In the genomic region with DNA sequence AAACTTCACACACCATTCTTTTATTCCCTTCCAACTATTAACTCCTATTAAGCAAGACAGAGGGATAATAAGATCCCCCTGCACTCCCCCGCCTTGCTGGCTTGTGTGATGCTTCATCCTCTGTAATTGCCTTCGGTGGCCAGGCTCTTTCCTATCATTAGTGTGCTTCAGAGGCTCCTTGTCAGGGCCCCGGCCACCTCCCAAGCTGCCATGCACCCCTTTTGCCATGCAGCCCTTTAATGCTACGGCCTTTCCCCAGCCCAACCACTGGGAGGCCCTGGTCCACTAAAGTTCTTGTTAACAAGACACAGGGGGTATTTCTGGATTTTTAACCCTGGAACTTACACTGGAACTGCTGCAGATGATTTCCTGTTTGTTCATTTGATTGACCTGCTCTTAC, we compare ENCODE assay signal across 14 cellular contexts.
DNase-seq lines count a peak whose midpoint lies in the region; ATAC-seq, FAIRE-seq and TF ChIP-seq lines count a peak whose summit lies in the region.
"Had no signal": no experiment of that assay in that cellular context is flagged by ENCODE, and none has a peak within 500 bp of the region (broad histone marks: within the 10 kb centered on the region; RNA-seq: fewer than 3 reads in every experiment).

No MANE protein-coding gene starts in this region.

- H3K9me2 ChIP-seq in SK-N-SH, result no peaks in the 10 kb centered on the region

- intact Hi-C loops in activated naive CD4-positive, alpha-beta T cell treated with anti-CD3 and anti-CD28 coated beads for 36 hours (cut with micrococcal nuclease), result no loop called here
- intact Hi-C loops in tibial artery (cut with DNase I; ENCODE audit: low total_unique reads), result no loop called here

- H3K4me1 Mint-ChIP-seq in activated naive CD4-positive, alpha-beta T cell treated with anti-CD3 and anti-CD28 coated beads, Interleukin-2, amount 50 U/mL, for 24 hours, result peaks cover under 1% of the 10 kb centered on the region
- H3K4me1 Mint-ChIP-seq in activated naive CD4-positive, alpha-beta T cell treated with anti-CD3 and anti-CD28 coated beads for 36 hours (ENCODE audit: low read depth), result peaks cover 6% of the 10 kb centered on the region

- peak overlapping the region; percentile 39 for H3K4me2 ChIP-seq in SK-N-SH

- CTCF ChIA-PET in activated naive CD4-positive, alpha-beta T cell treated with anti-CD3 and anti-CD28 coated beads for 36 hours (lab: Charles Lee), result no interaction called here
- CTCF ChIA-PET in SK-N-SH (lab: Yijun Ruan, JAX), result interaction anchor here (0.7 to 1.6 kb wide), 3 partner anchors 10 to 1104 kb away, joined by 3 read pairs; no protein-coding TSS in a partner anchor

- H3K36me3 ChIP-seq in SK-N-SH (replicated peaks in 1 of 2; ENCODE audit: control insufficient read depth in 1 of 2, insufficient read depth in 2 of 2, low read length in 1 of 2) (peaks cover 0 to under 1% of the 10 kb centered on the region in 2 experiments), thoracic aorta (no peaks in the 10 kb centered on the region), tibial artery (no peaks in the 10 kb centered on the region)
- H3K36me3 ChIP-seq: SJSA1, upper lobe of left lung had no signal

- peaks cover 12% of the 10 kb centered on the region for H4K20me1 ChIP-seq in SK-N-SH (ENCODE audit: insufficient read depth)

- peaks cover 3% of the 10 kb centered on the region; the same call in 1 of the 2 replicates for H3K79me2 ChIP-seq in SK-N-SH (ENCODE audit: insufficient read depth)

- H3K4me3 ChIP-seq in SK-N-SH (ENCODE audit: low read depth in 2 of 2, low read length in 1 of 2), result no peak overlapping the region
- no peak overlapping the region for H3K4me3 ChIP-seq in thoracic aorta
- H3K4me3 ChIP-seq in tibial artery, result no peak overlapping the region
- H3K4me3 ChIP-seq: SJSA1, upper lobe of left lung had no signal

- no peaks in the 10 kb centered on the region for H3K9me3 Mint-ChIP-seq in activated naive CD4-positive, alpha-beta T cell treated with anti-CD3 and anti-CD28 coated beads, Interleukin-2, amount 50 U/mL, for 24 hours
- H3K9me3 Mint-ChIP-seq in activated naive CD4-positive, alpha-beta T cell treated with anti-CD3 and anti-CD28 coated beads for 36 hours, result no peaks in the 10 kb centered on the region
- H3K9me3 Mint-ChIP-seq: activated naive CD8-positive, alpha-beta T cell treated with anti-CD3 and anti-CD28 coated beads, Interleukin-2, amount 10 ng/mL, durations not matched to agents 7 days and 5 days; dendritic cell treated with granulocyte-macrophage colony-stimulating factor and Interleukin-4, amounts not matched to agents 40 ng/mL and 50 ng/mL, for 4 days had no signal

- TF ChIP-seq CTCF in SK-N-SH (IDR thresholded peaks at IDR 0.05) (peak; percentile 48), thoracic aorta (IDR thresholded peaks at IDR 0.05) (peak; percentile 9), tibial artery (IDR thresholded peaks at IDR 0.05) (no peak)

- no peaks in the 10 kb centered on the region for H3K36me3 Mint-ChIP-seq in activated naive CD4-positive, alpha-beta T cell treated with anti-CD3 and anti-CD28 coated beads, Interleukin-2, amount 50 U/mL, for 24 hours
- no peaks in the 10 kb centered on the region for H3K36me3 Mint-ChIP-seq in activated naive CD4-positive, alpha-beta T cell treated with anti-CD3 and anti-CD28 coated beads for 36 hours (ENCODE audit: low read depth)
- H3K36me3 Mint-ChIP-seq: activated naive CD8-positive, alpha-beta T cell treated with anti-CD3 and anti-CD28 coated beads, Interleukin-2, amount 10 ng/mL, durations not matched to agents 7 days and 5 days had no signal

- no peak overlapping the region for H2AFZ ChIP-seq in SK-N-SH (ENCODE audit: low read depth)

- peak overlapping the region; percentile 10; the same call in 1 of the 2 replicates for H3K9ac ChIP-seq in SK-N-SH

- POLR2A ChIA-PET in SK-N-SH (lab: Yijun Ruan, JAX), result no interaction called here

- peak overlapping the region; percentile 43 for H3K27ac Mint-ChIP-seq in activated naive CD4-positive, alpha-beta T cell treated with anti-CD3 and anti-CD28 coated beads, Interleukin-2, amount 50 U/mL, for 24 hours
- no peak overlapping the region for H3K27ac Mint-ChIP-seq in activated naive CD4-positive, alpha-beta T cell treated with anti-CD3 and anti-CD28 coated beads for 36 hours
- H3K27ac Mint-ChIP-seq: activated naive CD8-positive, alpha-beta T cell treated with anti-CD3 and anti-CD28 coated beads, Interleukin-2, amount 10 ng/mL, durations not matched to agents 7 days and 5 days; dendritic cell treated with granulocyte-macrophage colony-stimulating factor and Interleukin-4, amounts not matched to agents 40 ng/mL and 50 ng/mL, for 4 days had no signal

- no peaks in the 10 kb centered on the region for H3K27me3 ChIP-seq in SK-N-SH (ENCODE audit: insufficient read depth)
- H3K27me3 ChIP-seq in thoracic aorta (replicated peaks; ENCODE audit: insufficient read depth), result no peaks in the 10 kb centered on the region
- no peaks in the 10 kb centered on the region for H3K27me3 ChIP-seq in tibial artery
- H3K27me3 ChIP-seq: SJSA1, upper lobe of left lung had no signal

- no peak for FAIRE-seq in urothelium cell line (lab: Jason Lieb, UNC)

- 60% methylated on average over 4 of the region's 4 CpGs for WGBS in SK-N-SH (ENCODE audit: low lambda C conversion rate)

- no peak for ATAC-seq in thoracic aorta (ENCODE audit: insufficient number of reproducible peaks, low FRiP score, low read depth)
- no peak for ATAC-seq in GM21576 (IDR thresholded peaks at IDR 0.05; ENCODE audit: unreplicated experiment)

- no peak for DNase-seq in activated naive CD4-positive, alpha-beta T cell treated with anti-CD3 and anti-CD28 coated beads for 36 hours
- DNase-seq in SK-N-SH, result peak; percentile 63
- DNase-seq in fibroblast of the conjunctiva (ENCODE audit: low read depth), result peak; percentile 4
- DNase-seq in thoracic aorta (ENCODE audit: low spot score), result no peak
- no peak for DNase-seq in tibial artery
- no peak for DNase-seq in urothelium cell line (ENCODE audit: low spot score)
- DNase-seq: activated CD8-positive, alpha-beta memory T cell treated with anti-CD3 and anti-CD28 coated beads, Interleukin-2, amount 50 U/mL, for 4 hours; activated naive CD8-positive, alpha-beta T cell treated with anti-CD3 and anti-CD28 coated beads, Interleukin-2, amount 10 ng/mL, durations not matched to agents 7 days and 5 days; IMR-90 had no signal

- H3F3A ChIP-seq in SK-N-SH (replicated peaks; ENCODE audit: insufficient read depth), result peaks cover 19% of the 10 kb centered on the region

- H3K4me3 Mint-ChIP-seq in activated naive CD4-positive, alpha-beta T cell treated with anti-CD3 and anti-CD28 coated beads, Interleukin-2, amount 50 U/mL, for 24 hours, result no peak overlapping the region
- no peak overlapping the region for H3K4me3 Mint-ChIP-seq in activated naive CD4-positive, alpha-beta T cell treated with anti-CD3 and anti-CD28 coated beads for 36 hours
- H3K4me3 Mint-ChIP-seq: activated naive CD8-positive, alpha-beta T cell treated with anti-CD3 and anti-CD28 coated beads, Interleukin-2, amount 10 ng/mL, durations not matched to agents 7 days and 5 days; dendritic cell treated with granulocyte-macrophage colony-stimulating factor and Interleukin-4, amounts not matched to agents 40 ng/mL and 50 ng/mL, for 4 days had no signal

- H3K27me3 Mint-ChIP-seq in activated naive CD4-positive, alpha-beta T cell treated with anti-CD3 and anti-CD28 coated beads, Interleukin-2, amount 50 U/mL, for 24 hours, result no peaks in the 10 kb centered on the region
- H3K27me3 Mint-ChIP-seq in activated naive CD4-positive, alpha-beta T cell treated with anti-CD3 and anti-CD28 coated beads for 36 hours (ENCODE audit: low read depth), result peaks cover 13% of the 10 kb centered on the region

- no peak for TF ChIP-seq EP300 in SK-N-SH (IDR thresholded peaks at IDR 0.05; ENCODE audit: borderline replicate concordance in 1 of 2, low read depth in 1 of 2, low read length in 1 of 2)

- H3K27ac ChIP-seq in SK-N-SH (ENCODE audit: low read depth in 2 of 2, low read length in 1 of 2), result peak overlapping the region; percentile 40 to 62; a peak in 3 of 4 replicates
- no peak overlapping the region for H3K27ac ChIP-seq in thoracic aorta
- H3K27ac ChIP-seq in tibial artery, result no peak overlapping the region
- H3K27ac ChIP-seq: SJSA1, upper lobe of left lung had no signal

- H3K9me3 ChIP-seq in SK-N-SH (no peaks in the 10 kb centered on the region), thoracic aorta (no peaks in the 10 kb centered on the region), tibial artery (no peaks in the 10 kb centered on the region)
- H3K9me3 ChIP-seq: SJSA1, upper lobe of left lung had no signal

- H3K4me1 ChIP-seq in SK-N-SH (ENCODE audit: control insufficient read depth in 1 of 2, insufficient read depth in 2 of 2, low read depth in 1 of 2, low read length in 1 of 2) (peaks cover 27 to 40% of the 10 kb centered on the region in 2 experiments), thoracic aorta (ENCODE audit: control insufficient read depth in 1 of 2, low read depth in 2 of 2) (peaks cover 3 to 17% of the 10 kb centered on the region in 2 donors), tibial artery (peaks cover 0 to 21% (median 7%) of the 10 kb centered on the region in 4 donors)
- H3K4me1 ChIP-seq: SJSA1, upper lobe of left lung had no signal

- TF ChIP-seq RAD21 in SK-N-SH (IDR thresholded peaks at IDR 0.05; ENCODE audit: low read length), result peak; percentile 34; the same call in 1 of the 2 replicates

TF ChIP-seq in SK-N-SH, 30 proteins besides CTCF, POLR2A, EP300 and RAD21:
- TF ChIP-seq SMC3 (IDR thresholded peaks at IDR 0.05; ENCODE audit: low read depth, low read length) (0 out of 2 replicates have a peak, but pooled peaks have one; percentile 13), JUND (IDR thresholded peaks at IDR 0.05) (no peak)

Comparison
In these comparisons a context has a peak if more than half of its experiments do, and no peak if none do; other contexts are left out.
1. DNase-seq: peak in SK-N-SH (single experiment) and fibroblast of the conjunctiva (single experiment); none in activated naive CD4-positive, alpha-beta T cell treated with anti-CD3 and anti-CD28 coated beads for 36 hours (single experiment), thoracic aorta (single experiment), tibial artery (0 of 2) and urothelium cell line (single experiment).
2. H3K27ac ChIP-seq: peak in SK-N-SH (2 of 2); none in thoracic aorta (0 of 2) and tibial artery (0 of 2).
3. CTCF ChIP-seq: peak in SK-N-SH (single experiment) and thoracic aorta (single experiment); none in tibial artery (0 of 2).